Comparison of ENCODE assay signal across 8 cellular contexts in the genomic region with DNA sequence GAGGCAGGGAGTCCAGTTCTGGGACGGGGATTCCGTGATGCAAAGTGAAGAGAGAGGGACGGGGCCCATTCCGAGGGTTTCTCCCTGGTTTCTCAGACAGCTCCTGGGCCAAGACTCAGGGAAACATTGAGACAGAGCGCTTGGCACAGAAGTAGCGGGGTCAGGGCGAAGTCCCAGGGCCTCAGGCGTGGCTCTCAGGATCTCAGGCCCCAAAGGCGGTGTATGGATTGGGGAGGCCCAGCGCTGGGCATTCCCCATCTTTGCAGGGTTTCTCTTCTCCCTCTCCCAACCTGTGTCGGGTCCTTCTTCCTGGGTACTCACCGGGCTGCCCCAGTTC. TPM values are rescaled to one million over a fixed set of nuclear protein-coding genes. Genes with fewer than 3 reads are reported as not detected.
DNase-seq lines count a peak whose midpoint lies in the region; ATAC-seq, FAIRE-seq and TF ChIP-seq lines count a peak whose summit lies in the region.

No MANE protein-coding gene starts in this region.

- CTCF ChIA-PET in HepG2 (lab: Yijun Ruan, JAX; ENCODE audit: low intra/inter-chr PET ratio, low total read pairs) = no interaction called here

- TF ChIP-seq EP300 in HepG2 (IDR thresholded peaks at IDR 0.05; ENCODE audit: low read depth in 2 of 2, low read length in 2 of 2) (no peak), HepG2 (CRISPR knock-in tag; IDR thresholded peaks at IDR 0.05; ENCODE audit: borderline replicate concordance) (no peak)

- no peak overlapping the region for H2AFZ ChIP-seq in HepG2 (ENCODE audit: low read length)

- H3K4me2 ChIP-seq in HepG2 (ENCODE audit: low read depth, low read length) = no peak overlapping the region

- TF ChIP-seq CTCF in liver (IDR thresholded peaks at IDR 0.05; ENCODE audit: low read depth, low read length, missing input control) (no peak), HepG2 (CRISPR knock-in tag; IDR thresholded peaks at IDR 0.05) (no peak), epithelial cell of esophagus (IDR thresholded peaks at IDR 0.05; ENCODE audit: insufficient read depth, low read depth, low read length, missing control alignments) (no peak), vagina (IDR thresholded peaks at IDR 0.05) (no peak)

- FAIRE-seq in HepG2 (lab: Jason Lieb, UNC) = no peak

- TF ChIP-seq POLR2A in HepG2 (IDR thresholded peaks at IDR 0.05; ENCODE audit: insufficient read depth in 1 of 2, low read depth in 2 of 2, low read length in 2 of 2) = no peak
- TF ChIP-seq POLR2A in vagina (IDR thresholded peaks at IDR 0.05) = no peak

- H3K4me3 ChIP-seq in liver (ENCODE audit: low read depth in 1 of 3, low read length in 3 of 3) (peak overlapping the region; percentile 38 to 86 (median 54)), HepG2 (replicated peaks in 1 of 3; ENCODE audit: insufficient read depth in 1 of 3, low read depth in 2 of 3, low read length in 3 of 3) (no peak overlapping the region), epithelial cell of esophagus (ENCODE audit: low read length) (peak overlapping the region; percentile 77), muscle layer of duodenum (ENCODE audit: low read depth in 1 of 2, low read length in 2 of 2) (peak overlapping the region; percentile 61 to 77), vagina (peak overlapping the region; percentile 54 to 68)

- H3K4me1 ChIP-seq in liver (ENCODE audit: control insufficient read depth in 4 of 4, insufficient read depth in 4 of 4, low read length in 3 of 4) (peaks cover 0 to 16% (median 7%) of the 10 kb centered on the region in 4 donors), HepG2 (ENCODE audit: insufficient read depth, low read length) (no peaks in the 10 kb centered on the region), muscle layer of duodenum (ENCODE audit: control insufficient read depth in 1 of 2, insufficient read depth in 2 of 2, low read length in 2 of 2) (peaks cover 0 to 16% of the 10 kb centered on the region in 2 donors), vagina (peaks cover 17% of the 10 kb centered on the region)

- intact Hi-C loops in HepG2 (cut with micrococcal nuclease; ENCODE audit: unreplicated experiment) (no loop called here), vagina (cut with DNase I) (no loop called here)

- DNase-seq in HepG2 (ENCODE audit: low spot score) (no peak), epithelial cell of esophagus (ENCODE audit: low read depth) (peak; percentile 42), vagina (ENCODE audit: extremely low spot score in 2 of 2) (peak in 1 of 2 donors; percentile 55), NCI-H1105 treated with DMSO at 0.1 percent for 48 hours (lab: John Stamatoyannopoulos, UW) (no peak)

- H3K27ac ChIP-seq in liver (ENCODE audit: low read depth in 1 of 2, low read length in 2 of 2) (no peak overlapping the region), HepG2 (ENCODE audit: extremely low read length, insufficient read depth, low read length) (no peak overlapping the region), muscle layer of duodenum (ENCODE audit: low read length) (no peak overlapping the region), vagina (peak overlapping the region; percentile 49)

- TF ChIP-seq RAD21 in liver (IDR thresholded peaks at IDR 0.05) (no peak), HepG2 (CRISPR knock-in tag; IDR thresholded peaks at IDR 0.05) (no peak)

- no peaks in the 10 kb centered on the region for H4K20me1 ChIP-seq in HepG2 (ENCODE audit: insufficient read depth, low read length)

- in situ Hi-C loops in HepG2 (cut with HindIII; ENCODE audit: extremely low pct_ligation_motif_present, low pct_unique_long_range_greater_than_20kb) = no loop called here

- POLR2A ChIA-PET in HepG2 (lab: Yijun Ruan, JAX) = no interaction called here

- ATAC-seq in HepG2 (no peak), HG03460 (IDR thresholded peaks at IDR 0.05; ENCODE audit: unreplicated experiment) (no peak), GM21360 (IDR thresholded peaks at IDR 0.05; ENCODE audit: unreplicated experiment) (no peak)

- H3K9ac ChIP-seq in liver (ENCODE audit: low read depth in 1 of 2, low read length in 2 of 2) (no peak overlapping the region), HepG2 (ENCODE audit: insufficient read depth, low read depth, low read length) (no peak overlapping the region)

- WGBS in liver = 48% methylated on average over 12 of the region's 12 CpGs
- 76% methylated on average over 12 of the region's 12 CpGs for WGBS in HepG2 (ENCODE audit: low lambda C conversion rate)

- H3K27me3 ChIP-seq in liver (ENCODE audit: control insufficient read depth in 4 of 4, insufficient read depth in 4 of 4, low read length in 3 of 4) (peaks cover 0 to 3% (median 1%) of the 10 kb centered on the region in 4 donors), HepG2 (ENCODE audit: control insufficient read depth in 1 of 2, insufficient read depth in 2 of 2, low read length in 2 of 2) (peaks cover 0 to 13% of the 10 kb centered on the region in 2 experiments; a peak in 4 of 5 replicates), muscle layer of duodenum (ENCODE audit: low read depth, low read length) (peaks cover 13% of the 10 kb centered on the region), vagina (no peaks in the 10 kb centered on the region)

- BruUV-seq in HepG2 (replicated peaks; lab: Mats Ljungman, UMichigan) = no TSS peak

- H3K9me3 ChIP-seq in liver (ENCODE audit: control insufficient read depth in 4 of 4, low read length in 3 of 4) = no peaks in the 10 kb centered on the region
- peaks cover 6% of the 10 kb centered on the region; the same call in 1 of the 2 replicates for H3K9me3 ChIP-seq in HepG2 (ENCODE audit: low read length)
- no peaks in the 10 kb centered on the region for H3K9me3 ChIP-seq in muscle layer of duodenum (ENCODE audit: control insufficient read depth in 1 of 2, low read length in 2 of 2)
- H3K9me3 ChIP-seq in vagina = no peaks in the 10 kb centered on the region

- no peaks in the 10 kb centered on the region for H3K79me2 ChIP-seq in HepG2 (ENCODE audit: insufficient read depth, low read length)

- H3K36me3 ChIP-seq in liver (ENCODE audit: control insufficient read depth in 4 of 4, insufficient read depth in 3 of 4, low read depth in 1 of 4, low read length in 3 of 4) (no peaks in the 10 kb centered on the region), HepG2 (replicated peaks in 1 of 2; ENCODE audit: control insufficient read depth in 1 of 2, insufficient read depth in 2 of 2, low read length in 2 of 2) (no peaks in the 10 kb centered on the region), muscle layer of duodenum (ENCODE audit: control insufficient read depth in 1 of 2, insufficient read depth in 2 of 2, low read length in 2 of 2) (no peaks in the 10 kb centered on the region), vagina (no peaks in the 10 kb centered on the region)

TF ChIP-seq in liver, 16 proteins besides CTCF, POLR2A, EP300 and RAD21:
- TF ChIP-seq FOXA1 (IDR thresholded peaks at IDR 0.05) = no peak
- peak in 1 of 2 donors; percentile 7 for TF ChIP-seq HNF4A (conservative IDR thresholded peaks at IDR 0.05)
- TF ChIP-seq FOXA2 (IDR thresholded peaks at IDR 0.05) = no peak
- no peak for TF ChIP-seq EGR1 (IDR thresholded peaks at IDR 0.05; ENCODE audit: low read depth in 2 of 2)
TF ChIP-seq in liver: peak in this region for 1.

TF ChIP-seq in HepG2, 621 proteins besides CTCF, POLR2A, EP300 and RAD21 (continues in another document):
- TF ChIP-seq HOXD1 (CRISPR knock-in tag; IDR thresholded peaks at IDR 0.05) (no peak), ZNF607 (CRISPR knock-in tag; IDR thresholded peaks at IDR 0.05; ENCODE audit: borderline replicate concordance) (no peak), ZNF274 (CRISPR knock-in tag; IDR thresholded peaks at IDR 0.05) (no peak), EHMT2 (IDR thresholded peaks at IDR 0.05; ENCODE audit: borderline replicate concordance, low read depth, low read length) (no peak)
- TF ChIP-seq, protein P1, sequence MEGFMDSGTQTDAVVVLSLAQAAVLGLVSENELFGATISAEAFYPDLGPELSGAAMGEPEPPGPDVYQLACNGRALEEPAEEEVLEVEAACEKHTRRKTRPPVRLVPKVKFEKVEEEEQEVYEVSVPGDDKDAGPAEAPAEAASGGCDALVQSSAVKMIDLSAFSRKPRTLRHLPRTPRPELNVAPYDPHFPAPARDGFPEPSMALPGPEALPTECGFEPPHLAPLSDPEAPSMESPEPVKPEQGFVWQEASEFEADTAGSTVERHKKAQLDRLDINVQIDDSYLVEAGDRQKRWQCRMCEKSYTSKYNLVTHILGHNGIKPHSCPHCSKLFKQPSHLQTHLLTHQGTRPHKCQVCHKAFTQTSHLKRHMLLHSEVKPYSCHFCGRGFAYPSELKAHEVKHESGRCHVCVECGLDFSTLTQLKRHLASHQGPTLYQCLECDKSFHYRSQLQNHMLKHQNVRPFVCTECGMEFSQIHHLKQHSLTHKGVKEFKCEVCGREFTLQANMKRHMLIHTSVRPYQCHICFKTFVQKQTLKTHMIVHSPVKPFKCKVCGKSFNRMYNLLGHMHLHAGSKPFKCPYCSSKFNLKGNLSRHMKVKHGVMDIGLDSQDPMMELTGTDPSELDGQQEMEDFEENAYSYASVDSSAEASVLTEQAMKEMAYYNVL (CRISPR knock-in tag; IDR thresholded peaks at IDR 0.05; ENCODE audit: borderline replicate concordance) = no peak

RNA-seq across cellular contexts. Expression of a gene that starts 35.9 kb away (rescaled TPM):
- total RNA-seq in liver = not detected
- under 1 TPM in 1 of 2 donors, not detected in 1; 0.79 TPM for polyA plus RNA-seq in liver
- 0.15 and 0.29 TPM in 2 replicates for total RNA-seq in HepG2 (2016; rRNA removed; fragmentation: Illumina TruSeq; extraction: Trizol)
- 0.18 TPM in 1 of 2 replicates, not detected in the other for total RNA-seq in HepG2 (2016; cell fraction: cytosol; rRNA removed; fragmentation: Illumina TruSeq; extraction: Trizol; ENCODE audit: low read depth)
- total RNA-seq in HepG2 (2016; cell fraction: insoluble cytoplasmic fraction; rRNA removed; fragmentation: Illumina TruSeq; extraction: Trizol) = 0.37 TPM in 1 of 2 replicates, not detected in the other
- not detected in 2 replicates for total RNA-seq in HepG2 (2016; cell fraction: membrane; rRNA removed; fragmentation: Illumina TruSeq; extraction: Trizol)
- total RNA-seq in HepG2 (2016; cell fraction: nucleus; rRNA removed; fragmentation: Illumina TruSeq; extraction: Trizol) = 0.31 TPM in 1 of 2 replicates, not detected in the other
- polyA plus RNA-seq in HepG2 (2011; rRNA removed) = 0.30 and 0.80 TPM in 2 replicates
- polyA plus RNA-seq in HepG2 (2011; cell fraction: cytosol; rRNA removed) = 1.1 and 1.6 TPM in 2 replicates
- polyA plus RNA-seq in HepG2 (2011; cell fraction: nucleus; rRNA removed) = 0.26 and 0.35 TPM in 2 replicates
- polyA plus RNA-seq in HepG2 (2012) = 0.38 TPM in 1 of 2 replicates, not detected in the other
- not detected in 2 replicates for polyA plus RNA-seq in HepG2 (2016; cell fraction: cytosol; fragmentation: Illumina TruSeq; extraction: Trizol; ENCODE audit: low read depth)
- not detected in 2 replicates for polyA plus RNA-seq in HepG2 (2016; cell fraction: insoluble cytoplasmic fraction; fragmentation: Illumina TruSeq; extraction: Trizol; ENCODE audit: low read depth)
- not detected in 2 replicates for polyA plus RNA-seq in HepG2 (2016; cell fraction: membrane; fragmentation: Illumina TruSeq; extraction: Trizol; ENCODE audit: low read depth)
- 0.49 TPM in 1 of 2 replicates, not detected in the other for polyA plus RNA-seq in HepG2 (2016; cell fraction: nucleus; fragmentation: Illumina TruSeq; extraction: Trizol; ENCODE audit: insufficient read depth, low read depth)
- polyA minus RNA-seq in HepG2 (2011; rRNA and poly(A)+ RNA removed; ENCODE audit: low replicate concordance) = 0.28 TPM in 1 of 2 replicates, not detected in the other
- not detected in 2 replicates for polyA minus RNA-seq in HepG2 (2011; cell fraction: cytosol; rRNA and poly(A)+ RNA removed)
- polyA minus RNA-seq in HepG2 (2011; cell fraction: nucleus; rRNA and poly(A)+ RNA removed) = not detected in 2 replicates
- total RNA-seq in vagina = not detected

Comparison
In these comparisons a context has a peak if more than half of its experiments do, and no peak if none do; other contexts are left out.
1. H3K4me3 ChIP-seq: peak in liver (3 of 3), epithelial cell of esophagus (single experiment), muscle layer of duodenum (2 of 2) and vagina (2 of 2); none in HepG2 (0 of 3).